1 cellular context compared by ENCODE assay signal in genomic region chr9:127194881-127195713, GRCh38.
TF ChIP-seq lines count a peak whose summit lies in the region.

No MANE protein-coding gene starts in this region.

TF ChIP-seq in H1, 55 proteins besides CTCF, POLR2A, EP300 and RAD21 (continued from another document):
- TF ChIP-seq CHD7 (IDR thresholded peaks at IDR 0.05; ENCODE audit: insufficient replicate concordance, low read length) = no peak
- no peak for TF ChIP-seq YY1 (IDR thresholded peaks at IDR 0.05; ENCODE audit: low read depth, low read length)
- no peak for TF ChIP-seq SAP30 (IDR thresholded peaks at IDR 0.05; ENCODE audit: insufficient read depth, insufficient replicate concordance, low read length)
- TF ChIP-seq BACH1 (IDR thresholded peaks at IDR 0.05; ENCODE audit: low read length) = no peak
- TF ChIP-seq NANOG (IDR thresholded peaks at IDR 0.05; ENCODE audit: insufficient read depth, low read depth, low read length, poor library complexity, severe bottlenecking) = no peak
- no peak for TF ChIP-seq ATF3 (IDR thresholded peaks at IDR 0.05; ENCODE audit: insufficient read depth, low read depth, low read length)
- TF ChIP-seq MAX (IDR thresholded peaks at IDR 0.05) = no peak
- no peak for TF ChIP-seq CHD2 (IDR thresholded peaks at IDR 0.05; ENCODE audit: low read length)
- no peak for TF ChIP-seq SUZ12 (IDR thresholded peaks at IDR 0.05; ENCODE audit: low read length)
- no peak for TF ChIP-seq BRCA1 (IDR thresholded peaks at IDR 0.05; ENCODE audit: low read depth, low read length)
